1 cellular context compared by ENCODE assay signal in the genomic region with DNA sequence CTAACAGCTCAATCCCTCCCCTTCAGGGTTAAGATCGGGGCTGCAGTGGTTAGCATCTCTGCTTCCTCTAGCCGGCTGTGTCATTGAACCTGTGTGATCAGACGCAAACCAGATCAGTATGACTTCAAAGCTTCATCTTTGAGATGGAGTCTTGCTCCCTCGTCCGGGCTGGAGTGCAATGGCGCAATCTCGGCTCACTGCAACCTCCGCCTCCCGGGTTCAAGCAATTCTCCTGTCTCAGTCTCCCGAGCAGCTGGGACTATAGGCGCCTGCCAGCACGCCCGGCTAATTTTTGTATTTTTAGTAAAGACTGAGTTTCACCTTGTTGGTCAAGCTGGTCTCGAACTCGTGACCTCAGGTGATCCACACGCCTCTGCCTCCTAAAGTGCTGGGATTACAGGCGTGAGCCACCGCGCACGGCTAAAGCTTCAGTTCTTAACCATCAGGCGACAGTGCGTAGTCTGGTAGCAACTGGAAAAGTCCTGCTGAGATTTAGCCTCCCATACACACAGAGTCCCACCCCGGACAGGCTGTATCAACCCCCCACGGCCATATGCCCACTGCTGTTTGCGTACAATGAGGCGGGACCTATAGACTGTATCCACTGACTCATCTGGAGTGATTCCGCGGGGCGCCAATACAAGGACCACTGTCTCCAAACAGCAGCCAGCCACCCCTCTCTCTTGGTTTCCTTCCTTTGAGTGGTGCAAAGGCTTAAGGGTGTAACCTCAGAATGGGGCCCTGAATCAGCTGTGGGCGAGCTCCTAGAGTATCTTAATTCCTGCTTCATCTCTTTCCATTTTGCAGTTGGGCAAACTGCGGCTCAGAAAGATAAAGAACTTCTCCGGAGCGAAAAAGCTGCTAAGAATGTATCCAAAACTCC.
A peak's percentile ranks its signal among the peaks of the same experiment; 100 is the strongest.
TF ChIP-seq lines count a peak whose summit lies in the region.

No MANE protein-coding gene starts in this region.

TF ChIP-seq in K562, 482 proteins besides CTCF, POLR2A, EP300 and RAD21 (continued from another document and continues in another):
- TF ChIP-seq, protein P1, sequence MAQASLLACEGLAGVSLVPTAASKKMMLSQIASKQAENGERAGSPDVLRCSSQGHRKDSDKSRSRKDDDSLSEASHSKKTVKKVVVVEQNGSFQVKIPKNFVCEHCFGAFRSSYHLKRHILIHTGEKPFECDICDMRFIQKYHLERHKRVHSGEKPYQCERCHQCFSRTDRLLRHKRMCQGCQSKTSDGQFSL (CRISPR knock-in tag; IDR thresholded peaks at IDR 0.05), result no peak; the same call in 1 of the 2 replicates
- TF ChIP-seq, protein P1 (tag; IDR thresholded peaks at IDR 0.05), result no peak
- no peak; a peak in 1 of 4 replicates for TF ChIP-seq HDAC1 (IDR thresholded peaks at IDR 0.05)
- TF ChIP-seq, protein P2, sequence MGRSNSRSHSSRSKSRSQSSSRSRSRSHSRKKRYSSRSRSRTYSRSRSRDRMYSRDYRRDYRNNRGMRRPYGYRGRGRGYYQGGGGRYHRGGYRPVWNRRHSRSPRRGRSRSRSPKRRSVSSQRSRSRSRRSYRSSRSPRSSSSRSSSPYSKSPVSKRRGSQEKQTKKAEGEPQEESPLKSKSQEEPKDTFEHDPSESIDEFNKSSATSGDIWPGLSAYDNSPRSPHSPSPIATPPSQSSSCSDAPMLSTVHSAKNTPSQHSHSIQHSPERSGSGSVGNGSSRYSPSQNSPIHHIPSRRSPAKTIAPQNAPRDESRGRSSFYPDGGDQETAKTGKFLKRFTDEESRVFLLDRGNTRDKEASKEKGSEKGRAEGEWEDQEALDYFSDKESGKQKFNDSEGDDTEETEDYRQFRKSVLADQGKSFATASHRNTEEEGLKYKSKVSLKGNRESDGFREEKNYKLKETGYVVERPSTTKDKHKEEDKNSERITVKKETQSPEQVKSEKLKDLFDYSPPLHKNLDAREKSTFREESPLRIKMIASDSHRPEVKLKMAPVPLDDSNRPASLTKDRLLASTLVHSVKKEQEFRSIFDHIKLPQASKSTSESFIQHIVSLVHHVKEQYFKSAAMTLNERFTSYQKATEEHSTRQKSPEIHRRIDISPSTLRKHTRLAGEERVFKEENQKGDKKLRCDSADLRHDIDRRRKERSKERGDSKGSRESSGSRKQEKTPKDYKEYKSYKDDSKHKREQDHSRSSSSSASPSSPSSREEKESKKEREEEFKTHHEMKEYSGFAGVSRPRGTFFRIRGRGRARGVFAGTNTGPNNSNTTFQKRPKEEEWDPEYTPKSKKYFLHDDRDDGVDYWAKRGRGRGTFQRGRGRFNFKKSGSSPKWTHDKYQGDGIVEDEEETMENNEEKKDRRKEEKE (IDR thresholded peaks at IDR 0.05; ENCODE audit: borderline replicate concordance in 1 of 2, control insufficient read depth in 1 of 2, low read depth in 2 of 2, low read length in 1 of 2), result no peak
- TF ChIP-seq, protein P3, sequence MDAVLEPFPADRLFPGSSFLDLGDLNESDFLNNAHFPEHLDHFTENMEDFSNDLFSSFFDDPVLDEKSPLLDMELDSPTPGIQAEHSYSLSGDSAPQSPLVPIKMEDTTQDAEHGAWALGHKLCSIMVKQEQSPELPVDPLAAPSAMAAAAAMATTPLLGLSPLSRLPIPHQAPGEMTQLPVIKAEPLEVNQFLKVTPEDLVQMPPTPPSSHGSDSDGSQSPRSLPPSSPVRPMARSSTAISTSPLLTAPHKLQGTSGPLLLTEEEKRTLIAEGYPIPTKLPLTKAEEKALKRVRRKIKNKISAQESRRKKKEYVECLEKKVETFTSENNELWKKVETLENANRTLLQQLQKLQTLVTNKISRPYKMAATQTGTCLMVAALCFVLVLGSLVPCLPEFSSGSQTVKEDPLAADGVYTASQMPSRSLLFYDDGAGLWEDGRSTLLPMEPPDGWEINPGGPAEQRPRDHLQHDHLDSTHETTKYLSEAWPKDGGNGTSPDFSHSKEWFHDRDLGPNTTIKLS (IDR thresholded peaks at IDR 0.05; ENCODE audit: borderline replicate concordance, low read depth), result no peak
- TF ChIP-seq CEBPB (tag; IDR thresholded peaks at IDR 0.05), result peak; percentile 94
- TF ChIP-seq RBFOX2 (IDR thresholded peaks at IDR 0.05; ENCODE audit: low read depth, low read length), result no peak
- TF ChIP-seq KAT2B (IDR thresholded peaks at IDR 0.05; ENCODE audit: low read depth, low read length), result no peak
- no peak for TF ChIP-seq CBFA2T2 (conservative IDR thresholded peaks at IDR 0.05)
- TF ChIP-seq BHLHE40 (IDR thresholded peaks at IDR 0.05; ENCODE audit: low read length), result no peak
- TF ChIP-seq STAT5A (IDR thresholded peaks at IDR 0.05; ENCODE audit: borderline replicate concordance, low read length), result no peak
- TF ChIP-seq, protein P4, sequence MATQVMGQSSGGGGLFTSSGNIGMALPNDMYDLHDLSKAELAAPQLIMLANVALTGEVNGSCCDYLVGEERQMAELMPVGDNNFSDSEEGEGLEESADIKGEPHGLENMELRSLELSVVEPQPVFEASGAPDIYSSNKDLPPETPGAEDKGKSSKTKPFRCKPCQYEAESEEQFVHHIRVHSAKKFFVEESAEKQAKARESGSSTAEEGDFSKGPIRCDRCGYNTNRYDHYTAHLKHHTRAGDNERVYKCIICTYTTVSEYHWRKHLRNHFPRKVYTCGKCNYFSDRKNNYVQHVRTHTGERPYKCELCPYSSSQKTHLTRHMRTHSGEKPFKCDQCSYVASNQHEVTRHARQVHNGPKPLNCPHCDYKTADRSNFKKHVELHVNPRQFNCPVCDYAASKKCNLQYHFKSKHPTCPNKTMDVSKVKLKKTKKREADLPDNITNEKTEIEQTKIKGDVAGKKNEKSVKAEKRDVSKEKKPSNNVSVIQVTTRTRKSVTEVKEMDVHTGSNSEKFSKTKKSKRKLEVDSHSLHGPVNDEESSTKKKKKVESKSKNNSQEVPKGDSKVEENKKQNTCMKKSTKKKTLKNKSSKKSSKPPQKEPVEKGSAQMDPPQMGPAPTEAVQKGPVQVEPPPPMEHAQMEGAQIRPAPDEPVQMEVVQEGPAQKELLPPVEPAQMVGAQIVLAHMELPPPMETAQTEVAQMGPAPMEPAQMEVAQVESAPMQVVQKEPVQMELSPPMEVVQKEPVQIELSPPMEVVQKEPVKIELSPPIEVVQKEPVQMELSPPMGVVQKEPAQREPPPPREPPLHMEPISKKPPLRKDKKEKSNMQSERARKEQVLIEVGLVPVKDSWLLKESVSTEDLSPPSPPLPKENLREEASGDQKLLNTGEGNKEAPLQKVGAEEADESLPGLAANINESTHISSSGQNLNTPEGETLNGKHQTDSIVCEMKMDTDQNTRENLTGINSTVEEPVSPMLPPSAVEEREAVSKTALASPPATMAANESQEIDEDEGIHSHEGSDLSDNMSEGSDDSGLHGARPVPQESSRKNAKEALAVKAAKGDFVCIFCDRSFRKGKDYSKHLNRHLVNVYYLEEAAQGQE (CRISPR knock-in tag; IDR thresholded peaks at IDR 0.05; ENCODE audit: low read depth), result no peak
- no peak for TF ChIP-seq CSDE1 (IDR thresholded peaks at IDR 0.05)
- TF ChIP-seq, protein P5, sequence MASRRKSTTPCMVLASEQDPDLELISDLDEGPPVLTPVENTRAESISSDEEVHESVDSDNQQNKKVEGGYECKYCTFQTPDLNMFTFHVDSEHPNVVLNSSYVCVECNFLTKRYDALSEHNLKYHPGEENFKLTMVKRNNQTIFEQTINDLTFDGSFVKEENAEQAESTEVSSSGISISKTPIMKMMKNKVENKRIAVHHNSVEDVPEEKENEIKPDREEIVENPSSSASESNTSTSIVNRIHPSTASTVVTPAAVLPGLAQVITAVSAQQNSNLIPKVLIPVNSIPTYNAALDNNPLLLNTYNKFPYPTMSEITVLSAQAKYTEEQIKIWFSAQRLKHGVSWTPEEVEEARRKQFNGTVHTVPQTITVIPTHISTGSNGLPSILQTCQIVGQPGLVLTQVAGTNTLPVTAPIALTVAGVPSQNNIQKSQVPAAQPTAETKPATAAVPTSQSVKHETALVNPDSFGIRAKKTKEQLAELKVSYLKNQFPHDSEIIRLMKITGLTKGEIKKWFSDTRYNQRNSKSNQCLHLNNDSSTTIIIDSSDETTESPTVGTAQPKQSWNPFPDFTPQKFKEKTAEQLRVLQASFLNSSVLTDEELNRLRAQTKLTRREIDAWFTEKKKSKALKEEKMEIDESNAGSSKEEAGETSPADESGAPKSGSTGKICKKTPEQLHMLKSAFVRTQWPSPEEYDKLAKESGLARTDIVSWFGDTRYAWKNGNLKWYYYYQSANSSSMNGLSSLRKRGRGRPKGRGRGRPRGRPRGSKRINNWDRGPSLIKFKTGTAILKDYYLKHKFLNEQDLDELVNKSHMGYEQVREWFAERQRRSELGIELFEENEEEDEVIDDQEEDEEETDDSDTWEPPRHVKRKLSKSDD (conservative IDR thresholded peaks at IDR 0.05; ENCODE audit: low read length), result no peak
- no peak for TF ChIP-seq ZKSCAN3 (CRISPR knock-in tag; IDR thresholded peaks at IDR 0.05)
- TF ChIP-seq ZNF121 (CRISPR knock-in tag; conservative IDR thresholded peaks at IDR 0.05), result no peak
- TF ChIP-seq, protein P6, sequence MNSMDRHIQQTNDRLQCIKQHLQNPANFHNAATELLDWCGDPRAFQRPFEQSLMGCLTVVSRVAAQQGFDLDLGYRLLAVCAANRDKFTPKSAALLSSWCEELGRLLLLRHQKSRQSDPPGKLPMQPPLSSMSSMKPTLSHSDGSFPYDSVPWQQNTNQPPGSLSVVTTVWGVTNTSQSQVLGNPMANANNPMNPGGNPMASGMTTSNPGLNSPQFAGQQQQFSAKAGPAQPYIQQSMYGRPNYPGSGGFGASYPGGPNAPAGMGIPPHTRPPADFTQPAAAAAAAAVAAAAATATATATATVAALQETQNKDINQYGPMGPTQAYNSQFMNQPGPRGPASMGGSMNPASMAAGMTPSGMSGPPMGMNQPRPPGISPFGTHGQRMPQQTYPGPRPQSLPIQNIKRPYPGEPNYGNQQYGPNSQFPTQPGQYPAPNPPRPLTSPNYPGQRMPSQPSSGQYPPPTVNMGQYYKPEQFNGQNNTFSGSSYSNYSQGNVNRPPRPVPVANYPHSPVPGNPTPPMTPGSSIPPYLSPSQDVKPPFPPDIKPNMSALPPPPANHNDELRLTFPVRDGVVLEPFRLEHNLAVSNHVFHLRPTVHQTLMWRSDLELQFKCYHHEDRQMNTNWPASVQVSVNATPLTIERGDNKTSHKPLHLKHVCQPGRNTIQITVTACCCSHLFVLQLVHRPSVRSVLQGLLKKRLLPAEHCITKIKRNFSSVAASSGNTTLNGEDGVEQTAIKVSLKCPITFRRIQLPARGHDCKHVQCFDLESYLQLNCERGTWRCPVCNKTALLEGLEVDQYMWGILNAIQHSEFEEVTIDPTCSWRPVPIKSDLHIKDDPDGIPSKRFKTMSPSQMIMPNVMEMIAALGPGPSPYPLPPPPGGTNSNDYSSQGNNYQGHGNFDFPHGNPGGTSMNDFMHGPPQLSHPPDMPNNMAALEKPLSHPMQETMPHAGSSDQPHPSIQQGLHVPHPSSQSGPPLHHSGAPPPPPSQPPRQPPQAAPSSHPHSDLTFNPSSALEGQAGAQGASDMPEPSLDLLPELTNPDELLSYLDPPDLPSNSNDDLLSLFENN (IDR thresholded peaks at IDR 0.05; ENCODE audit: low read depth in 2 of 2, low read length in 2 of 2), result no peak; a peak in 1 of 4 replicates
- 0 out of 2 replicates have a peak, but pooled peaks have one; percentile 37 for TF ChIP-seq NFXL1 (CRISPR knock-in tag; IDR thresholded peaks at IDR 0.05)
- no peak for TF ChIP-seq TFAM (CRISPR knock-in tag; conservative IDR thresholded peaks at IDR 0.05)
- TF ChIP-seq ZNF586 (CRISPR knock-in tag; conservative IDR thresholded peaks at IDR 0.05), result no peak
- no peak for TF ChIP-seq CBX8 (IDR thresholded peaks at IDR 0.05; ENCODE audit: borderline replicate concordance, extremely low read depth, low read depth, low read length, poor library complexity, severe bottlenecking)
- no peak for TF ChIP-seq PCBP2 (IDR thresholded peaks at IDR 0.05; ENCODE audit: low read depth, low read length, poor library complexity, severe bottlenecking)
- TF ChIP-seq MEIS2 (IDR thresholded peaks at IDR 0.05; ENCODE audit: partially characterized antibody), result no peak
- TF ChIP-seq FOXK1 (CRISPR knock-in tag; IDR thresholded peaks at IDR 0.05; ENCODE audit: borderline replicate concordance), result peak; percentile 81; the same call in 1 of the 2 replicates
- no peak for TF ChIP-seq ZNF57 (CRISPR knock-in tag; IDR thresholded peaks at IDR 0.05)
- no peak for TF ChIP-seq NR4A1 (CRISPR knock-in tag; IDR thresholded peaks at IDR 0.05)
- 0 out of 2 replicates have a peak, but pooled peaks have one; percentile 20 for TF ChIP-seq NR4A1 (tag; IDR thresholded peaks at IDR 0.05)
- TF ChIP-seq MCM5 (IDR thresholded peaks at IDR 0.05; ENCODE audit: low read depth), result no peak
- peak; percentile 46; the same call in 1 of the 2 replicates for TF ChIP-seq FOXJ2 (tag; IDR thresholded peaks at IDR 0.05)
- TF ChIP-seq ZKSCAN1 (IDR thresholded peaks at IDR 0.05; ENCODE audit: low read depth, low read length), result no peak
- TF ChIP-seq YY1 (IDR thresholded peaks at IDR 0.05; ENCODE audit: borderline replicate concordance in 1 of 3, control insufficient read depth in 1 of 3, extremely low read depth in 1 of 3, insufficient read depth in 3 of 3, insufficient read length in 1 of 3, insufficient replicate concordance in 2 of 3, low read depth in 1 of 3, low read length in 2 of 3), result peak in 1 of 3 experiments; percentile 8
- no peak for TF ChIP-seq ZNF436 (CRISPR knock-in tag; IDR thresholded peaks at IDR 0.05)
- TF ChIP-seq, protein P7, sequence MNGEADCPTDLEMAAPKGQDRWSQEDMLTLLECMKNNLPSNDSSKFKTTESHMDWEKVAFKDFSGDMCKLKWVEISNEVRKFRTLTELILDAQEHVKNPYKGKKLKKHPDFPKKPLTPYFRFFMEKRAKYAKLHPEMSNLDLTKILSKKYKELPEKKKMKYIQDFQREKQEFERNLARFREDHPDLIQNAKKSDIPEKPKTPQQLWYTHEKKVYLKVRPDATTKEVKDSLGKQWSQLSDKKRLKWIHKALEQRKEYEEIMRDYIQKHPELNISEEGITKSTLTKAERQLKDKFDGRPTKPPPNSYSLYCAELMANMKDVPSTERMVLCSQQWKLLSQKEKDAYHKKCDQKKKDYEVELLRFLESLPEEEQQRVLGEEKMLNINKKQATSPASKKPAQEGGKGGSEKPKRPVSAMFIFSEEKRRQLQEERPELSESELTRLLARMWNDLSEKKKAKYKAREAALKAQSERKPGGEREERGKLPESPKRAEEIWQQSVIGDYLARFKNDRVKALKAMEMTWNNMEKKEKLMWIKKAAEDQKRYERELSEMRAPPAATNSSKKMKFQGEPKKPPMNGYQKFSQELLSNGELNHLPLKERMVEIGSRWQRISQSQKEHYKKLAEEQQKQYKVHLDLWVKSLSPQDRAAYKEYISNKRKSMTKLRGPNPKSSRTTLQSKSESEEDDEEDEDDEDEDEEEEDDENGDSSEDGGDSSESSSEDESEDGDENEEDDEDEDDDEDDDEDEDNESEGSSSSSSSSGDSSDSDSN (IDR thresholded peaks at IDR 0.05; ENCODE audit: borderline replicate concordance in 1 of 2, low read depth in 2 of 2, low read length in 2 of 2), result no peak
- TF ChIP-seq SNIP1 (IDR thresholded peaks at IDR 0.05; ENCODE audit: low read depth), result no peak
- no peak for TF ChIP-seq CBX3 (IDR thresholded peaks at IDR 0.05; ENCODE audit: borderline replicate concordance in 1 of 2, low read length in 2 of 2)
- no peak for TF ChIP-seq ZFP36 (IDR thresholded peaks at IDR 0.05; ENCODE audit: low read depth, low read length, partially characterized antibody)
